In the genomic region with DNA sequence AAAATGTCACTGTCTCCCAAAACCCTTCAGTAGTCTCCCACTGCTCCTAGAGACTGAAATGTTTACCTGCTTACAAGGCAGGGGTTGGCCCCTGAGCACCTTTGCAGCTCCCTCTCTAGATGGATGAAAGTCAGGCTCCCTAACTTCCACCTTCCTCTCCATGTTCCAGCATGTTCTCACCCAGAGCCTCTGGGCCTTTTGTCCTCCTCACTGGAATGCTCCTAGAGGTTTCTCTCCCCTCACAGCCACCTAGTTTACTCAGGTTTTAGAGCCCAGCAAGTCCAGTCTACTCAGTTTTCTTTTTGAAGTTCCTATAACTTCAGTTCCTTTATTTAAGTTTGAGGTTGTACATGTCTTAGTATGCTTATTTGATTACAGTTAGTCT, we compare ENCODE assay signal across 8 cellular contexts. TPM values are rescaled to one million over a fixed set of nuclear protein-coding genes. Genes with fewer than 3 reads are reported as not detected.
DNase-seq lines count a peak whose midpoint lies in the region; ATAC-seq, FAIRE-seq and TF ChIP-seq lines count a peak whose summit lies in the region.

No MANE protein-coding gene starts in this region.

- CTCF ChIA-PET in activated CD4-positive, alpha-beta T cell treated with anti-CD3 and anti-CD28 coated beads for 36 hours (lab: Charles Lee), result interaction anchor here (0.7 to 1.9 kb wide), 6 partner anchors 8 to 75 kb away, joined by 3 to 30 read pairs (median 4); no protein-coding TSS in a partner anchor

- no peaks in the 10 kb centered on the region for H3K9me3 ChIP-seq in kidney (ENCODE audit: control insufficient read depth in 1 of 2, low read length in 2 of 2)
- H3K9me3 ChIP-seq in thymus (ENCODE audit: control insufficient read depth), result no peaks in the 10 kb centered on the region

- H3K27me3 ChIP-seq in thymus (ENCODE audit: control insufficient read depth, insufficient read depth), result no peaks in the 10 kb centered on the region

- POLR2A ChIA-PET in activated CD4-positive, alpha-beta T cell treated with anti-CD3 and anti-CD28 coated beads for 36 hours (lab: Charles Lee), result interaction anchor here (0.9 to 1.0 kb wide), 2 partner anchors 18 to 63 kb away, joined by 3 read pairs; no protein-coding TSS in a partner anchor

- peak overlapping the region; percentile 89 for H3K27ac Mint-ChIP-seq in activated CD4-positive, alpha-beta T cell treated with anti-CD3 and anti-CD28 coated beads for 36 hours
- peak overlapping the region; percentile 85 for H3K27ac Mint-ChIP-seq in activated naive CD8-positive, alpha-beta T cell

- H3K4me3 ChIP-seq in kidney (ENCODE audit: low read length in 2 of 2) (peak overlapping the region; percentile 82 to 99), thymus (ENCODE audit: low read length) (peak overlapping the region; percentile 64)

- H3K4me1 Mint-ChIP-seq in activated CD4-positive, alpha-beta T cell treated with anti-CD3 and anti-CD28 coated beads for 36 hours, result peaks cover 29% of the 10 kb centered on the region
- peaks cover 36% of the 10 kb centered on the region for H3K4me1 Mint-ChIP-seq in activated naive CD8-positive, alpha-beta T cell (ENCODE audit: low read depth)

- H3K36me3 ChIP-seq in kidney (ENCODE audit: control insufficient read depth in 1 of 2, insufficient read depth in 2 of 2, low read length in 2 of 2), result no peaks in the 10 kb centered on the region
- peaks cover 8% of the 10 kb centered on the region for H3K36me3 ChIP-seq in thymus (ENCODE audit: control insufficient read depth, insufficient read depth)

- peak overlapping the region; percentile 83 to 89 for H3K9ac ChIP-seq in kidney (ENCODE audit: low read length in 2 of 2)

- no peak for ATAC-seq in activated CD4-positive, alpha-beta T cell treated with anti-CD3 and anti-CD28 coated beads for 36 hours
- no peak for ATAC-seq in HG02840 (IDR thresholded peaks at IDR 0.05; ENCODE audit: low FRiP score, unreplicated experiment)
- no peak for ATAC-seq in GM18868 (IDR thresholded peaks at IDR 0.05; ENCODE audit: unreplicated experiment)

- no peaks in the 10 kb centered on the region for H3K27me3 Mint-ChIP-seq in activated CD4-positive, alpha-beta T cell treated with anti-CD3 and anti-CD28 coated beads for 36 hours
- H3K27me3 Mint-ChIP-seq in activated naive CD8-positive, alpha-beta T cell, result no peaks in the 10 kb centered on the region

- no peaks in the 10 kb centered on the region for H3K9me3 Mint-ChIP-seq in activated CD4-positive, alpha-beta T cell treated with anti-CD3 and anti-CD28 coated beads for 36 hours (ENCODE audit: low read depth)
- H3K9me3 Mint-ChIP-seq in activated naive CD8-positive, alpha-beta T cell (ENCODE audit: low read depth), result no peaks in the 10 kb centered on the region

- H3K4me1 ChIP-seq in kidney (ENCODE audit: control insufficient read depth in 1 of 2, insufficient read depth in 1 of 2, low read depth in 1 of 2, low read length in 2 of 2) (peaks cover 9 to 12% of the 10 kb centered on the region in 2 donors), thymus (ENCODE audit: control insufficient read depth, insufficient read depth, low read length) (peaks cover 14% of the 10 kb centered on the region)

- intact Hi-C loops in activated CD4-positive, alpha-beta T cell treated with anti-CD3 and anti-CD28 coated beads for 36 hours (cut with DNase I, micrococcal nuclease), result loop anchor here (1.0 to 5.0 kb wide), 9 partner anchors 50 to 658 kb away; partner anchors contain the start of genes CERCAM (in 1 of the 2), DOLK (in 1 of the 2), DYNC2I2 (in 1 of the 2) and LRRC8A (in 1 of the 2)
- intact Hi-C loops in kidney (cut with DNase I), result no loop called here

- no peak for DNase-seq in activated CD4-positive, alpha-beta T cell treated with anti-CD3 and anti-CD28 coated beads for 36 hours
- no peak for DNase-seq in activated CD4-positive, alpha-beta T cell treated with anti-CD3 and anti-CD28 coated beads, Interleukin-2, amount 50 U/mL, for 4 hours
- DNase-seq in kidney (no peak), NCI-H69 (lab: John Stamatoyannopoulos, UW) (no peak)

- no peak for FAIRE-seq in kidney (lab: Jason Lieb, UNC)

- H3K4me3 Mint-ChIP-seq in activated CD4-positive, alpha-beta T cell treated with anti-CD3 and anti-CD28 coated beads for 36 hours, result peak overlapping the region; percentile 87
- H3K4me3 Mint-ChIP-seq in activated naive CD8-positive, alpha-beta T cell, result peak overlapping the region; percentile 99

- H3K36me3 Mint-ChIP-seq in activated CD4-positive, alpha-beta T cell treated with anti-CD3 and anti-CD28 coated beads for 36 hours (ENCODE audit: low read depth), result peaks cover 16% of the 10 kb centered on the region
- H3K36me3 Mint-ChIP-seq in activated naive CD8-positive, alpha-beta T cell, result peaks cover 11% of the 10 kb centered on the region

- H3K27ac ChIP-seq in kidney (ENCODE audit: low read depth in 2 of 2, low read length in 2 of 2) (peak overlapping the region; percentile 75 to 79), thymus (ENCODE audit: low read depth) (peak overlapping the region; percentile 92)

- TF ChIP-seq CTCF in kidney (IDR thresholded peaks at IDR 0.05; ENCODE audit: borderline replicate concordance, extremely low read depth, insufficient read depth), result no peak

RNA-seq across cellular contexts. Expression of gene URM1, which starts 0.8 kb away (rescaled TPM):
- total RNA-seq in activated CD4-positive, alpha-beta T cell treated with anti-CD3 and anti-CD28 coated beads for 36 hours, result 10 to 100 TPM; 39.9 to 56.1 TPM
- 55.2 TPM for total RNA-seq in kidney
- polyA plus RNA-seq in kidney (ENCODE audit: insufficient read depth, low read depth, low replicate concordance), result 55.9 TPM
- polyA plus RNA-seq in thymus, result 37.9 TPM

RNA-seq across cellular contexts. Expression of gene SLC27A4, which starts 30.0 kb away (rescaled TPM):
- total RNA-seq in activated CD4-positive, alpha-beta T cell treated with anti-CD3 and anti-CD28 coated beads for 36 hours, result 10 to 100 TPM in 1 of 2 experiments, 1 to 10 TPM in 1; 8.4 to 10.2 TPM
- 29.3 TPM for total RNA-seq in kidney
- 58.7 TPM for polyA plus RNA-seq in kidney (ENCODE audit: insufficient read depth, low read depth, low replicate concordance)
- polyA plus RNA-seq in thymus, result 20.7 TPM

RNA-seq across cellular contexts. Expression of gene COQ4, which starts 47.7 kb away (rescaled TPM):
- total RNA-seq in activated CD4-positive, alpha-beta T cell treated with anti-CD3 and anti-CD28 coated beads for 36 hours, result 10 to 100 TPM; 32.1 to 38.8 TPM
- 59.7 TPM for total RNA-seq in kidney
- polyA plus RNA-seq in kidney (ENCODE audit: insufficient read depth, low read depth, low replicate concordance), result 111 TPM
- polyA plus RNA-seq in thymus, result 61.7 TPM

RNA-seq across cellular contexts. Expression of gene TRUB2, which starts 48.1 kb away (rescaled TPM):
- total RNA-seq in activated CD4-positive, alpha-beta T cell treated with anti-CD3 and anti-CD28 coated beads for 36 hours, result 10 to 100 TPM; 29.5 to 37.5 TPM
- 22.4 TPM for total RNA-seq in kidney
- polyA plus RNA-seq in kidney (ENCODE audit: insufficient read depth, low read depth, low replicate concordance) (40.8 TPM), thymus (14.9 TPM)

RNA-seq across cellular contexts. Expression of gene CERCAM, which starts 50.3 kb away (rescaled TPM):
- total RNA-seq in activated CD4-positive, alpha-beta T cell treated with anti-CD3 and anti-CD28 coated beads for 36 hours, result under 1 TPM; 0.75 to 0.79 TPM
- 25.5 TPM for total RNA-seq in kidney
- polyA plus RNA-seq in kidney (ENCODE audit: insufficient read depth, low read depth, low replicate concordance) (19.7 TPM), thymus (3.1 TPM)
